ENCODE assay signal across 8 cellular contexts in genomic region chr2:230410861-230411464, GRCh38.
A peak's percentile ranks its signal among the peaks of the same experiment; 100 is the strongest.
DNase-seq lines count a peak whose midpoint lies in the region; TF ChIP-seq lines count a peak whose summit lies in the region.

No MANE protein-coding gene starts in this region.

- H3K4me3 ChIP-seq in GM12875 (ENCODE audit: low read depth, low read length) (peak overlapping the region; percentile 67), skeletal muscle cell (ENCODE audit: low read depth, low read length) (peak overlapping the region; percentile 59)

- TF ChIP-seq CTCF in GM12875 (IDR thresholded peaks at IDR 0.05; ENCODE audit: borderline replicate concordance, insufficient read depth, low read depth, low read length) (no peak), VCaP (conservative IDR thresholded peaks at IDR 0.05) (no peak)

- peak overlapping the region; percentile 67 for H3K27ac ChIP-seq in VCaP

- DNase-seq in germinal center (ENCODE audit: low spot score) (peak; percentile 25), skeletal muscle cell (ENCODE audit: low read depth) (no peak), COLO668 (lab: John Stamatoyannopoulos, UW; ENCODE audit: unreplicated experiment) (no peak), NCI-H2171 treated with DMSO at 0.1 percent for 48 hours (lab: John Stamatoyannopoulos, UW) (no peak), NCI-H1105 (lab: John Stamatoyannopoulos, UW) (no peak), kidney tubule cell (ENCODE audit: low spot score) (no peak)
